Comparison of ENCODE assay signal across 1 cellular context in genomic region chr15:101031203-101031602, GRCh38.
TF ChIP-seq lines count a peak whose summit lies in the region.

No MANE protein-coding gene starts in this region.

TF ChIP-seq in SK-N-SH treated with all-trans-retinoic acid at 6 μM for 48 hours, 23 proteins besides CTCF, POLR2A, EP300 and RAD21 (continued from another document):
- no peak for TF ChIP-seq CREB5 (CRISPR knock-in tag; IDR thresholded peaks at IDR 0.05; ENCODE audit: low read depth)
- TF ChIP-seq SNAI2 (CRISPR knock-in tag; IDR thresholded peaks at IDR 0.05) = no peak
TF ChIP-seq in SK-N-SH treated with all-trans-retinoic acid at 6 μM for 48 hours: peak in this region for 0.
